ENCODE assay signal across 10 cellular contexts in genomic region chr1:201296371-201296770, GRCh38. TPM values are rescaled to one million over a fixed set of nuclear protein-coding genes. Genes with fewer than 3 reads are reported as not detected.
"Had no signal": no experiment of that assay in that cellular context is flagged by ENCODE, and none has a peak within 500 bp of the region (broad histone marks: within the 10 kb centered on the region; RNA-seq: fewer than 3 reads in every experiment).

No MANE protein-coding gene starts in this region.

- H3K36me3 ChIP-seq: gastroesophageal sphincter, left ventricle myocardium inferior, tibial nerve had no signal

- DNase-seq: activated CD4-positive, alpha-beta T cell treated with anti-CD3 and anti-CD28 coated beads, Interleukin-2, amount 50 U/mL, for 1 hour; activated naive CD4-positive, alpha-beta T cell treated with anti-CD3 and anti-CD28 coated beads, Interleukin-2, amount 50 U/mL, for 16 hours; cerebellar nuclear complex; dorsolateral prefrontal cortex; left ventricle myocardium inferior; mesenchymal stem cell had no signal

- H3K9me3 ChIP-seq: gastroesophageal sphincter, left ventricle myocardium inferior, tibial nerve had no signal

- H3K4me3 ChIP-seq: dorsolateral prefrontal cortex, gastroesophageal sphincter, left ventricle myocardium inferior, tibial nerve had no signal

- H3K4me1 ChIP-seq: gastroesophageal sphincter, tibial nerve had no signal

- ATAC-seq: gastroesophageal sphincter; stimulated activated effector memory CD8-positive, alpha-beta T cell treated with anti-CD3 and anti-CD28 coated beads, Interleukin-12 subunit alpha, Interleukin-12 subunit beta, amount 100 ng/mL, for 72 hours had no signal

- H3K27ac ChIP-seq: dorsolateral prefrontal cortex, gastroesophageal sphincter, left ventricle myocardium inferior, tibial nerve had no signal

RNA-seq across cellular contexts. Expression of gene PKP1, which starts 13.1 kb away (rescaled TPM):
- total RNA-seq: T-helper 2 cell treated with Interferon-gamma antibody and Interleukin-4, amounts not matched to agents 100 ng/mL and 5 ng/mL, for 36 hours had no signal
